1 cellular context compared by ENCODE assay signal in the genomic region with DNA sequence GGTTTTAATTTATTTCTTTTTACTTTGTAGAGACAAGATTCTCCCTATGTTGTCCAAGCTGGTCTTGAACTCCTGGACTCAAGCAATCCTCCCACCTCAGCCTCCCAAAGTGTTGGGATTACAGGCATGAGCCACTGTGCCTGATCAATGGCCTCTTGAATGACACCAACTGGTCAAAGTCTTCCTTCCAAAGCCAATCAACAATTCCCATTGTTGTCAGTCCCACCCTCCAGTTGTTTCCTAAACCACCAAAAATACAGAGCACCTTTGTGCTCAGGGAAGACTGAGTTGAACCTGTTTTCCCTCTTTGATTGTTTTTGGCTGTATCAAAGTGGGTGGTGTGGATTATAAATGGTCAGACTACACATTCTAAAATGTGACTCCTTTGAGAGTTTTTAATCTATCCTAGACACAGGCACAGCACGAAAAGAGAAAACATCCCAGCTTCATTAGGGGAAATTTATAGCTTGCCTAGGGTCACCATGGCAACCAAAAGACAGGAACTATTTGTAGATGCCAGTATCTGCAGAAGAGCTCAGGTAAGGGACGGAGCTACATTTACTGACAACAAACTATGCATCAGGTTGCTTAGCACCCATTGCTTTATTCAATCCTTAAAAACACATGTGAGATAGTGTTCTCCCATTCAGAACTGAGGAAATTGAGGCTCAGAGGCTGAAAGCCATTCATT.
TF ChIP-seq lines count a peak whose summit lies in the region.

No MANE protein-coding gene starts in this region.

TF ChIP-seq in HepG2, 621 proteins besides CTCF, POLR2A, EP300 and RAD21:
- TF ChIP-seq SOX5 (CRISPR knock-in tag; IDR thresholded peaks at IDR 0.05; ENCODE audit: borderline replicate concordance) (peak; percentile 72; the same call in 1 of the 2 replicates), ELF1 (CRISPR knock-in tag; IDR thresholded peaks at IDR 0.05) (no peak), HNRNPUL1 (IDR thresholded peaks at IDR 0.05; ENCODE audit: low read depth, low read length) (no peak), ZNF331 (CRISPR knock-in tag; IDR thresholded peaks at IDR 0.05) (no peak), NCOA2 (CRISPR knock-in tag; IDR thresholded peaks at IDR 0.05) (no peak), ZNF766 (CRISPR knock-in tag; IDR thresholded peaks at IDR 0.05; ENCODE audit: borderline replicate concordance) (no peak), ZSCAN12 (CRISPR knock-in tag; IDR thresholded peaks at IDR 0.05) (no peak), ZNF17 (CRISPR knock-in tag; IDR thresholded peaks at IDR 0.05) (no peak), NONO (IDR thresholded peaks at IDR 0.05) (no peak), NONO (CRISPR knock-in tag; conservative IDR thresholded peaks at IDR 0.05) (no peak), ZZZ3 (CRISPR knock-in tag; IDR thresholded peaks at IDR 0.05; ENCODE audit: borderline replicate concordance) (no peak), KAT2B (IDR thresholded peaks at IDR 0.05; ENCODE audit: borderline replicate concordance, low read depth, low read length) (no peak), ZNF224 (CRISPR knock-in tag; IDR thresholded peaks at IDR 0.05) (no peak), FOXM1 (CRISPR knock-in tag; IDR thresholded peaks at IDR 0.05) (no peak), RFX1 (IDR thresholded peaks at IDR 0.05) (peak; percentile 39; the same call in 1 of the 2 replicates), SOX13 (IDR thresholded peaks at IDR 0.05) (peak; percentile 52; the same call in 1 of the 2 replicates), SOX13 (CRISPR knock-in tag; conservative IDR thresholded peaks at IDR 0.05 in 1 of 2, IDR thresholded peaks at IDR 0.05 in 1 of 2) (peak in 1 of 2 experiments; percentile 81; a peak in 2 of 4 replicates), ARNT (IDR thresholded peaks at IDR 0.05) (no peak), SOX6 (IDR thresholded peaks at IDR 0.05) (no peak), SOX6 (CRISPR knock-in tag; IDR thresholded peaks at IDR 0.05) (0 out of 2 replicates have a peak, but pooled peaks have one; percentile 21), KLF9 (CRISPR knock-in tag; IDR thresholded peaks at IDR 0.05; ENCODE audit: low read depth) (no peak), ZNF558 (CRISPR knock-in tag; IDR thresholded peaks at IDR 0.05; ENCODE audit: borderline replicate concordance) (no peak), RFX3 (CRISPR knock-in tag; IDR thresholded peaks at IDR 0.05) (peak; percentile 57; the same call in 1 of the 2 replicates)
- TF ChIP-seq, protein P1, sequence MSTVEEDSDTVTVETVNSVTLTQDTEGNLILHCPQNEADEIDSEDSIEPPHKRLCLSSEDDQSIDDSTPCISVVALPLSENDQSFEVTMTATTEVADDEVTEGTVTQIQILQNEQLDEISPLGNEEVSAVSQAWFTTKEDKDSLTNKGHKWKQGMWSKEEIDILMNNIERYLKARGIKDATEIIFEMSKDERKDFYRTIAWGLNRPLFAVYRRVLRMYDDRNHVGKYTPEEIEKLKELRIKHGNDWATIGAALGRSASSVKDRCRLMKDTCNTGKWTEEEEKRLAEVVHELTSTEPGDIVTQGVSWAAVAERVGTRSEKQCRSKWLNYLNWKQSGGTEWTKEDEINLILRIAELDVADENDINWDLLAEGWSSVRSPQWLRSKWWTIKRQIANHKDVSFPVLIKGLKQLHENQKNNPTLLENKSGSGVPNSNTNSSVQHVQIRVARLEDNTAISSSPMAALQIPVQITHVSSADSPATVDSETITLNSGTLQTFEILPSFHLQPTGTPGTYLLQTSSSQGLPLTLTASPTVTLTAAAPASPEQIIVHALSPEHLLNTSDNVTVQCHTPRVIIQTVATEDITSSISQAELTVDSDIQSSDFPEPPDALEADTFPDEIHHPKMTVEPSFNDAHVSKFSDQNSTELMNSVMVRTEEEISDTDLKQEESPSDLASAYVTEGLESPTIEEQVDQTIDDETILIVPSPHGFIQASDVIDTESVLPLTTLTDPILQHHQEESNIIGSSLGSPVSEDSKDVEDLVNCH (CRISPR knock-in tag; IDR thresholded peaks at IDR 0.05) = no peak
- TF ChIP-seq, protein P2, sequence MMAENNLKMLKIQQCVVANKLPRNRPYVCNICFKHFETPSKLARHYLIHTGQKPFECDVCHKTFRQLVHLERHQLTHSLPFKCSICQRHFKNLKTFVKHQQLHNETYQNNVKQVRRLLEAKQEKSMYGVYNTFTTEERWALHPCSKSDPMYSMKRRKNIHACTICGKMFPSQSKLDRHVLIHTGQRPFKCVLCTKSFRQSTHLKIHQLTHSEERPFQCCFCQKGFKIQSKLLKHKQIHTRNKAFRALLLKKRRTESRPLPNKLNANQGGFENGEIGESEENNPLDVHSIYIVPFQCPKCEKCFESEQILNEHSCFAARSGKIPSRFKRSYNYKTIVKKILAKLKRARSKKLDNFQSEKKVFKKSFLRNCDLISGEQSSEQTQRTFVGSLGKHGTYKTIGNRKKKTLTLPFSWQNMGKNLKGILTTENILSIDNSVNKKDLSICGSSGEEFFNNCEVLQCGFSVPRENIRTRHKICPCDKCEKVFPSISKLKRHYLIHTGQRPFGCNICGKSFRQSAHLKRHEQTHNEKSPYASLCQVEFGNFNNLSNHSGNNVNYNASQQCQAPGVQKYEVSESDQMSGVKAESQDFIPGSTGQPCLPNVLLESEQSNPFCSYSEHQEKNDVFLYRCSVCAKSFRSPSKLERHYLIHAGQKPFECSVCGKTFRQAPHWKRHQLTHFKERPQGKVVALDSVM (CRISPR knock-in tag; IDR thresholded peaks at IDR 0.05) = peak; percentile 43; the same call in 1 of the 2 replicates
- TF ChIP-seq, protein P3, sequence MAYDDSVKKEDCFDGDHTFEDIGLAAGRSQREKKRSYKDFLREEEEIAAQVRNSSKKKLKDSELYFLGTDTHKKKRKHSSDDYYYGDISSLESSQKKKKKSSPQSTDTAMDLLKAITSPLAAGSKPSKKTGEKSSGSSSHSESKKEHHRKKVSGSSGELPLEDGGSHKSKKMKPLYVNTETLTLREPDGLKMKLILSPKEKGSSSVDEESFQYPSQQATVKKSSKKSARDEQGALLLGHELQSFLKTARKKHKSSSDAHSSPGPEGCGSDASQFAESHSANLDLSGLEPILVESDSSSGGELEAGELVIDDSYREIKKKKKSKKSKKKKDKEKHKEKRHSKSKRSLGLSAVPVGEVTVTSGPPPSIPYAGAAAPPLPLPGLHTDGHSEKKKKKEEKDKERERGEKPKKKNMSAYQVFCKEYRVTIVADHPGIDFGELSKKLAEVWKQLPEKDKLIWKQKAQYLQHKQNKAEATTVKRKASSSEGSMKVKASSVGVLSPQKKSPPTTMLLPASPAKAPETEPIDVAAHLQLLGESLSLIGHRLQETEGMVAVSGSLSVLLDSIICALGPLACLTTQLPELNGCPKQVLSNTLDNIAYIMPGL (CRISPR knock-in tag; IDR thresholded peaks at IDR 0.05; ENCODE audit: borderline replicate concordance in 1 of 2, low read depth in 1 of 2) = no peak
TF ChIP-seq in HepG2: peak in this region for 6.
